Comparison of ENCODE assay signal across 1 cellular context in the genomic region with DNA sequence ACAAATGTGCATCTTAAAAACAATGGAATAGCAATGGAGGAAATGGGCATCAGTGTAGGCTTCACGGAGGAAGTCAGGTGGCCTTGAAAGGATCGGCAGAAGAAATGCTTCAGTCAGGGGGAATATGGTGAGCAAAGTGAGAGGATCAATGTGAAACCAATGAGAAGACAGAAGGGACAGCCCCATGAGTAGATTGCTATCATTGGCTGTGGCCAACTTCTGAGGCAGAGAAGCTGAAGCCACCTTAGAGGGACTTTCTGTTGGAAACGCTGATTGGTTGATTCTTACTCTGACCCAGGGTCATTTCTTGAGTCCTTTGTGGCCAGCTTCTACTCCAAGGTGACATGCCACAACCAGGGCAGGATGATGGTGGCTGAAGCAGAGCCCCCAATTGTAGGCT.
TF ChIP-seq lines count a peak whose summit lies in the region.

No MANE protein-coding gene starts in this region.

TF ChIP-seq in K562, 482 proteins besides CTCF, POLR2A, EP300 and RAD21 (continued from another document):
- TF ChIP-seq, protein P1, sequence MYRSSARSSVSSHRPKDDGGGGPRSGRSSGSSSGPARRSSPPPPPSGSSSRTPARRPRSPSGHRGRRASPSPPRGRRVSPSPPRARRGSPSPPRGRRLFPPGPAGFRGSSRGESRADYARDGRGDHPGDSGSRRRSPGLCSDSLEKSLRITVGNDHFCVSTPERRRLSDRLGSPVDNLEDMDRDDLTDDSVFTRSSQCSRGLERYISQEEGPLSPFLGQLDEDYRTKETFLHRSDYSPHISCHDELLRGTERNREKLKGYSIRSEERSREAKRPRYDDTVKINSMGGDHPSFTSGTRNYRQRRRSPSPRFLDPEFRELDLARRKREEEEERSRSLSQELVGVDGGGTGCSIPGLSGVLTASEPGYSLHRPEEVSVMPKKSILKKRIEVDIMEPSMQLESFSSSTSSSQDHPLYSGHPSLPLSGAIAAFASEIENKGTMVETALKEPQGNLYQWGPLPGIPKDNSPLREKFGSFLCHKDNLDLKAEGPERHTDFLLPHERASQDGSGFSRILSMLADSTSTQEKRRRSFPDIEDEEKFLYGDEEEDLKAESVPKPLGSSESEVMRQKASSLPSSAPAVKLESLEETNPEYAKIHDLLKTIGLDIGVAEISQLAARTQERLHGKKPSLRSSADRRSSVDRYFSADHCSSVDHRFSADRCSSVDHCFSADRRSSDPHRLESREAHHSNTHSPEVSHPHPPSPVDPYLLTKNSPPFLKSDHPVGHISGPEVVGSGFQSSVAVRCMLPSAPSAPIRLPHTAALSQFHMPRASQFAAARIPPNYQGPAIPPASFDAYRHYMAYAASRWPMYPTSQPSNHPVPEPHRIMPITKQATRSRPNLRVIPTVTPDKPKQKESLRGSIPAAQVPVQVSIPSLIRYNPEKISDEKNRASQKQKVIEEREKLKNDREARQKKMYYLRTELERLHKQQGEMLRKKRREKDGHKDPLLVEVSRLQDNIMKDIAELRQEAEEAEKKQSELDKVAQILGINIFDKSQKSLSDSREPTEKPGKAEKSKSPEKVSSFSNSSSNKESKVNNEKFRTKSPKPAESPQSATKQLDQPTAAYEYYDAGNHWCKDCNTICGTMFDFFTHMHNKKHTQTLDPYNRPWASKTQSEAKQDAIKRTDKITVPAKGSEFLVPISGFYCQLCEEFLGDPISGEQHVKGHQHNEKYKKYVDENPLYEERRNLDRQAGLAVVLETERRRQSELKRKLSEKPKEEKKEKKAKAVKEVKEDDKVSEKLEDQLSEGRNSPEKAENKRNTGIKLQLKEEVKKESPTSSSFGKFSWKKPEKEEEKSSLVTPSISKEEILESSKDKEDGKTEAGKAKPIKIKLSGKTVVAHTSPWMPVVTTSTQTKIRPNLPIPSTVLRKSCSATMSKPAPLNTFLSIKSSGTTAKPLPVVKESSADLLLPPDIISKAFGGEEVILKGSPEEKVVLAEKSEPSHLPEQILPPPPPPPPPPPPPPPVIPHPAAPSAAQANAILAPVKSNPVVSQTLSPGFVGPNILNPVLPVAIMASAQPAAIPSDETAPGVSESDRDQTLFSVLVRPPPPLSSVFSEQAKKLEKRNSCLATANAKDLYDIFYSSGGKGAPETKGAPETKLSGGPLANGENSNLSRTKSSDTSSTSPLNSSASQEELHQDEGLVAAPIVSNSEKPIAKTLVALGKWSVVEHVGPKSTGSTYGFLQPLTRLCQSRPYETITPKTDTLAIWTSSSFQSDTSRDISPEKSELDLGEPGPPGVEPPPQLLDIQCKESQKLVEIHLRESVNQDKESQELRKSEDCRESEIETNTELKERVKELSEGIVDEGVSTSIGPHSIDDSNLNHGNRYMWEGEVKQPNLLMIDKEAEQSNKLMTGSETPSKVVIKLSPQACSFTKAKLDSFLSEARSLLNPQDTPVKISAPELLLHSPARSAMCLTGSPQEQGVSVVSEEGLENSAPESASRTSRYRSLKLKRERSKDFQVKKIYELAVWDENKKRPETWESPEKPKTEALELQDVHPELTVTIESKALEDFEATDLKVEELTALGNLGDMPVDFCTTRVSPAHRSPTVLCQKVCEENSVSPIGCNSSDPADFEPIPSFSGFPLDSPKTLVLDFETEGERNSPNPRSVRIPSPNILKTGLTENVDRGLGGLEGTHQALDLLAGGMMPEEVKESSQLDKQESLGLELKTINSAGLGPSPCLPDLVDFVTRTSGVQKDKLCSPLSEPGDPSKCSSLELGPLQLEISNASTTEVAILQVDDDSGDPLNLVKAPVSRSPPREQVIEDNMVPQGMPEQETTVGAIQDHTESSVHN (IDR thresholded peaks at IDR 0.05; ENCODE audit: borderline replicate concordance in 1 of 2, low read depth in 1 of 2): no peak
- no peak for TF ChIP-seq ZNF707 (CRISPR knock-in tag; conservative IDR thresholded peaks at IDR 0.05)
- no peak for TF ChIP-seq ZNF24 (IDR thresholded peaks at IDR 0.05)
TF ChIP-seq in K562: peak in this region for 0.
